2 cellular contexts compared by ENCODE assay signal in genomic region chr15:40368701-40369473, GRCh38.
TF ChIP-seq lines count a peak whose summit lies in the region.

No MANE protein-coding gene starts in this region.

TF ChIP-seq in H1, 55 proteins besides CTCF, POLR2A, EP300 and RAD21:
- TF ChIP-seq RNF2 (IDR thresholded peaks at IDR 0.05; ENCODE audit: borderline replicate concordance, low read depth, low read length, missing control alignments, poor library complexity, severe bottlenecking) (peak; percentile 36), SRF (IDR thresholded peaks at IDR 0.05; ENCODE audit: low read depth, low read length) (no peak)

TF ChIP-seq in WTC11, 78 proteins besides CTCF, POLR2A, EP300 and RAD21:
- TF ChIP-seq SOX15 (CRISPR knock-in tag; IDR thresholded peaks at IDR 0.05) (no peak), ERG (CRISPR knock-in tag; IDR thresholded peaks at IDR 0.05) (no peak), CDX4 (CRISPR knock-in tag; IDR thresholded peaks at IDR 0.05; ENCODE audit: borderline replicate concordance) (no peak), HMGA2 (CRISPR knock-in tag; IDR thresholded peaks at IDR 0.05) (no peak), ZSCAN18 (CRISPR knock-in tag; IDR thresholded peaks at IDR 0.05) (no peak), CREB1 (CRISPR knock-in tag; IDR thresholded peaks at IDR 0.05) (no peak), ZNF532 (CRISPR knock-in tag; IDR thresholded peaks at IDR 0.05; ENCODE audit: borderline replicate concordance) (no peak), ATF6 (CRISPR knock-in tag; IDR thresholded peaks at IDR 0.05) (no peak), TP53 (CRISPR knock-in tag; IDR thresholded peaks at IDR 0.05) (no peak), ZBTB43 (CRISPR knock-in tag; IDR thresholded peaks at IDR 0.05) (no peak)
